ENCODE assay signal across 8 cellular contexts in genomic region chr3:142596726-142597088, GRCh38. TPM values are rescaled to one million over a fixed set of nuclear protein-coding genes. Genes with fewer than 3 reads are reported as not detected.
DNase-seq lines count a peak whose midpoint lies in the region; ATAC-seq lines count a peak whose summit lies in the region.

No MANE protein-coding gene starts in this region.

- H3K27ac Mint-ChIP-seq in CD4-positive, CD25-positive, alpha-beta regulatory T cell = peak overlapping the region; percentile 91 to 94 (median 92)
- peak overlapping the region; percentile 70 to 93 for H3K27ac Mint-ChIP-seq in effector memory CD8-positive, alpha-beta T cell

- H3K36me3 Mint-ChIP-seq in CD4-positive, CD25-positive, alpha-beta regulatory T cell = no peaks in the 10 kb centered on the region
- H3K36me3 Mint-ChIP-seq in effector memory CD8-positive, alpha-beta T cell (ENCODE audit: insufficient read depth) = peaks cover 7% of the 10 kb centered on the region

- H3K9me3 ChIP-seq in CD4-positive, CD25-positive, alpha-beta regulatory T cell (ENCODE audit: control insufficient read depth in 2 of 2, low read length in 2 of 2) = no peaks in the 10 kb centered on the region
- H3K9me3 ChIP-seq in neuron (ENCODE audit: low read length) = no peaks in the 10 kb centered on the region

- H3K27ac ChIP-seq in CD4-positive, CD25-positive, alpha-beta regulatory T cell (ENCODE audit: insufficient read depth, low read length, poor library complexity, severe bottlenecking) = no peak overlapping the region

- H3K4me1 Mint-ChIP-seq in CD4-positive, CD25-positive, alpha-beta regulatory T cell = peaks cover 7 to 28% (median 11%) of the 10 kb centered on the region in 4 donors
- peaks cover 0 to 3% of the 10 kb centered on the region in 2 donors for H3K4me1 Mint-ChIP-seq in effector memory CD8-positive, alpha-beta T cell (ENCODE audit: low read depth in 2 of 2)

- ATAC-seq in CD4-positive, CD25-positive, alpha-beta regulatory T cell (ENCODE audit: low read depth in 2 of 2) = no peak
- no peak for ATAC-seq in effector memory CD8-positive, alpha-beta T cell (replicated peaks)

- no peaks in the 10 kb centered on the region for H3K36me3 ChIP-seq in CD4-positive, CD25-positive, alpha-beta regulatory T cell (ENCODE audit: control insufficient read depth, insufficient read depth, low read length)
- no peaks in the 10 kb centered on the region for H3K36me3 ChIP-seq in neuron (ENCODE audit: insufficient read depth, low read length)

- peak overlapping the region; percentile 88 for H2AFZ ChIP-seq in neuron (ENCODE audit: low read depth, low read length)

- peak overlapping the region; percentile 98 for H3K4me3 ChIP-seq in CD4-positive, CD25-positive, alpha-beta regulatory T cell (ENCODE audit: low read depth, low read length)
- peak overlapping the region; percentile 74 for H3K4me3 ChIP-seq in neuron (ENCODE audit: low read length)

- peaks cover 2% of the 10 kb centered on the region for H3K27me3 ChIP-seq in CD4-positive, CD25-positive, alpha-beta regulatory T cell (ENCODE audit: control insufficient read depth, insufficient read depth, low read length)
- peaks cover 9% of the 10 kb centered on the region for H3K27me3 ChIP-seq in neuron (ENCODE audit: insufficient read depth, low read length)

- peak overlapping the region; percentile 86 to 96 (median 93) for H3K4me3 Mint-ChIP-seq in CD4-positive, CD25-positive, alpha-beta regulatory T cell
- H3K4me3 Mint-ChIP-seq in effector memory CD8-positive, alpha-beta T cell = peak overlapping the region; percentile 93 to 97

- peaks cover 13% of the 10 kb centered on the region for H3K27me3 Mint-ChIP-seq in CD4-positive, CD25-positive, alpha-beta regulatory T cell
- H3K27me3 Mint-ChIP-seq in effector memory CD8-positive, alpha-beta T cell = no peaks in the 10 kb centered on the region

- peaks cover 5% of the 10 kb centered on the region for H3K4me1 ChIP-seq in CD4-positive, CD25-positive, alpha-beta regulatory T cell (ENCODE audit: control insufficient read depth, insufficient read depth, low read length, poor library complexity, severe bottlenecking)
- H3K4me1 ChIP-seq in neuron (ENCODE audit: insufficient read depth, low read length) = peaks cover 6% of the 10 kb centered on the region

- DNase-seq in CD4-positive, CD25-positive, alpha-beta regulatory T cell = no peak
- DNase-seq in NCI-H146 treated with DMSO at 0.1 percent for 48 hours (lab: John Stamatoyannopoulos, UW; ENCODE audit: unreplicated experiment) (peak; percentile 75), C1 segment of cervical spinal cord (lab: John Stamatoyannopoulos, UW) (no peak), A172 (ENCODE audit: low spot score) (no peak), DMS153 (lab: John Stamatoyannopoulos, UW) (no peak), SIG-M5 treated with dmso at 0.1 percent for 504 hours (lab: John Stamatoyannopoulos, UW; ENCODE audit: unreplicated experiment) (no peak)
- no peak for DNase-seq in effector memory CD8-positive, alpha-beta T cell

- no peaks in the 10 kb centered on the region for H3K9me3 Mint-ChIP-seq in CD4-positive, CD25-positive, alpha-beta regulatory T cell
- no peaks in the 10 kb centered on the region for H3K9me3 Mint-ChIP-seq in effector memory CD8-positive, alpha-beta T cell

RNA-seq across cellular contexts. Expression of gene PLS1, which starts 0.5 kb away (rescaled TPM):
- total RNA-seq in CD4-positive, CD25-positive, alpha-beta regulatory T cell = 1.2 TPM
- polyA plus RNA-seq in CD4-positive, CD25-positive, alpha-beta regulatory T cell = 1 to 10 TPM in 3 of 4 donors, under 1 TPM in 1; 1.00 to 4.7 (median 2.9) TPM
- 6.6 and 7.0 TPM in 2 replicates for total RNA-seq in A172 (2014; rRNA removed; shearing (Covaris generic))

RNA-seq across cellular contexts. Expression of gene ATR, which starts 18.2 kb away (rescaled TPM):
- 38.3 TPM for total RNA-seq in CD4-positive, CD25-positive, alpha-beta regulatory T cell
- polyA plus RNA-seq in CD4-positive, CD25-positive, alpha-beta regulatory T cell = 10 to 100 TPM in 3 of 4 donors, 1 to 10 TPM in 1; 9.7 to 16.2 (median 11.8) TPM
- total RNA-seq in A172 (2014; rRNA removed; shearing (Covaris generic)) = 34.7 and 40.8 TPM in 2 replicates
